Comparison of ENCODE assay signal across 11 cellular contexts in the genomic region with DNA sequence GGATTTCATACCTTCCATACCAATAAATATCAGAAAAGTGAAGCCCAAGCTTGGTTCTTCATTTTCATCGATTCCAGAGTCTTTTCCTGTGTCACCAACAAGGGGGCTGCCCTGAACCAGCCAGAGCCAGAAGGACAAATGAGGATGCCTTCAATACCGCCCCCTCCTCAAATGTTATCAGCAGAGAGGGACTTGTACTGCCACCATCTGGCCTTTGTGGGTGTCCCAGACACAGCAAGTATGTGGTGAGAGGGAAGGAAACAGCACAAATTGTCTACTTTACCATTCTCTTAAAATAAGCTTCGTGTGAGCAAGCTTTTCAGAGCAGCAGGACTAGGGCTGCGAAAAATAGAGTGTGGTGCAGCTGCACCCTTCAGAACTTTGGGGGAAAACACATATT.
DNase-seq lines count a peak whose midpoint lies in the region; ATAC-seq and TF ChIP-seq lines count a peak whose summit lies in the region.
"Had no signal": no experiment of that assay in that cellular context is flagged by ENCODE, and none has a peak within 500 bp of the region (broad histone marks: within the 10 kb centered on the region; RNA-seq: fewer than 3 reads in every experiment).

No MANE protein-coding gene starts in this region.

- peaks cover 10% of the 10 kb centered on the region for H3K9me3 Mint-ChIP-seq in WTC11
- H3K9me3 Mint-ChIP-seq in activated T-helper 17 cell treated with anti-CD3 and anti-CD28 coated beads, Interleukin-2, amount 50 U/mL, for 72 hours = no peaks in the 10 kb centered on the region

- peaks cover 54% of the 10 kb centered on the region for H3K4me1 Mint-ChIP-seq in WTC11
- no peaks in the 10 kb centered on the region for H3K4me1 Mint-ChIP-seq in activated T-helper 17 cell treated with anti-CD3 and anti-CD28 coated beads, Interleukin-2, amount 50 U/mL, for 72 hours

- H3K4me3 Mint-ChIP-seq in WTC11 = no peak overlapping the region
- H3K4me3 Mint-ChIP-seq in activated T-helper 17 cell treated with anti-CD3 and anti-CD28 coated beads, Interleukin-2, amount 50 U/mL, for 72 hours = no peak overlapping the region

- 55% methylated on average over 4 of the region's 4 CpGs for WGBS in right lobe of liver (ENCODE audit: insufficient coverage, low coverage, low lambda C conversion rate, missing lambda C conversion rate)

- H3K36me3 ChIP-seq in HEK293 (ENCODE audit: control insufficient read depth in 2 of 2, insufficient read depth in 1 of 2, low read length in 2 of 2) (peaks cover 0 to under 1% of the 10 kb centered on the region in 2 experiments; a peak in 1 of 3 replicates), right lobe of liver (no peaks in the 10 kb centered on the region)
- H3K36me3 ChIP-seq: breast epithelium had no signal

- DNase-seq in D341Med (ENCODE audit: low spot score) (peak; percentile 54), WTC11 (ENCODE audit: low spot score) (peak; percentile 54), right lobe of liver (no peak), NCI-H1105 (lab: John Stamatoyannopoulos, UW) (no peak), hypothalamus (lab: John Stamatoyannopoulos, UW) (no peak)
- DNase-seq: activated CD4-positive, alpha-beta T cell treated with anti-CD3 and anti-CD28 coated beads for 1 hour; NCI-H1436 treated with DMSO at 0.1 percent for 48 hours had no signal

- H3K27me3 Mint-ChIP-seq in WTC11 (ENCODE audit: low read depth) = no peaks in the 10 kb centered on the region
- H3K27me3 Mint-ChIP-seq in activated T-helper 17 cell treated with anti-CD3 and anti-CD28 coated beads, Interleukin-2, amount 50 U/mL, for 72 hours = peaks cover 8% of the 10 kb centered on the region

- H3K36me3 Mint-ChIP-seq in WTC11 = peaks cover 3% of the 10 kb centered on the region
- no peaks in the 10 kb centered on the region for H3K36me3 Mint-ChIP-seq in activated T-helper 17 cell treated with anti-CD3 and anti-CD28 coated beads, Interleukin-2, amount 50 U/mL, for 72 hours (ENCODE audit: low read depth)

- CTCF ChIA-PET in HEK293 (lab: Yijun Ruan, JAX) (interaction anchor here (0.6 to 2.5 kb wide), 23 partner anchors 9 to 476 kb away, joined by 3 to 14 read pairs (median 3); no protein-coding TSS in a partner anchor), WTC11 (lab: Charles Lee) (interaction anchor here (0.6 to 3.0 kb wide), 30 partner anchors 8 to 594 kb away, joined by 3 to 30 read pairs (median 4); partner anchors contain the start of gene PDSS2)

- POLR2A ChIA-PET in HEK293 (lab: Yijun Ruan, JAX) = interaction anchor here (1.0 kb wide), 1 partner anchor 196 kb away, joined by 4 read pairs; the partner anchor contains the start of gene PDSS2
- POLR2A ChIA-PET in WTC11 (lab: Charles Lee) = no interaction called here

- H3K27ac Mint-ChIP-seq in WTC11 = 0 out of 2 replicates have a peak overlapping the region, but pooled peaks have one; percentile 73
- H3K27ac Mint-ChIP-seq in activated T-helper 17 cell treated with anti-CD3 and anti-CD28 coated beads, Interleukin-2, amount 50 U/mL, for 72 hours = no peak overlapping the region

- H3K4me1 ChIP-seq in HEK293 (ENCODE audit: control insufficient read depth, insufficient read depth, low read length) (peaks cover 38% of the 10 kb centered on the region), right lobe of liver (no peaks in the 10 kb centered on the region)
- H3K4me1 ChIP-seq: breast epithelium had no signal

- intact Hi-C loops in right lobe of liver (cut with DNase I) = no loop called here

- TF ChIP-seq CTCF in HEK293 (tag by site-specific recombination; IDR thresholded peaks at IDR 0.05) = peak; percentile 37; the same call in 1 of the 2 replicates
- no peak; the same call in 1 of the 2 replicates for TF ChIP-seq CTCF in WTC11 (IDR thresholded peaks at IDR 0.05)
- peak; percentile 31 to 40 (median 34) for TF ChIP-seq CTCF in right lobe of liver (IDR thresholded peaks at IDR 0.05)

- no peak overlapping the region for H3K27ac ChIP-seq in HEK293 (ENCODE audit: extremely low read depth, low read depth, low read length)
- no peak overlapping the region for H3K27ac ChIP-seq in right lobe of liver
- H3K27ac ChIP-seq: breast epithelium had no signal

- H3K9me3 ChIP-seq in HEK293 (ENCODE audit: control insufficient read depth, insufficient read depth, low read depth, low read length) (no peaks in the 10 kb centered on the region), right lobe of liver (no peaks in the 10 kb centered on the region)
- H3K9me3 ChIP-seq: breast epithelium had no signal

- H3K4me3 ChIP-seq in HEK293 (ENCODE audit: low read depth, low read length) = no peak overlapping the region
- H3K4me3 ChIP-seq in right lobe of liver = no peak overlapping the region
- H3K4me3 ChIP-seq: breast epithelium had no signal

- H3K27me3 ChIP-seq in right lobe of liver = no peaks in the 10 kb centered on the region
- H3K27me3 ChIP-seq: breast epithelium had no signal

- peak; percentile 90 for ATAC-seq in WTC11
- ATAC-seq in right lobe of liver = peak; percentile 43 to 54 (median 48)
- ATAC-seq in activated T-helper 17 cell treated with anti-CD3 and anti-CD28 coated beads, Interleukin-2, amount 50 U/mL, for 72 hours (replicated peaks) = no peak
- no peak for ATAC-seq in GM18861 (IDR thresholded peaks at IDR 0.05; ENCODE audit: unreplicated experiment)

- TF ChIP-seq POLR2A in right lobe of liver (IDR thresholded peaks at IDR 0.05) = no peak

TF ChIP-seq in HEK293, 187 proteins besides CTCF, POLR2A, EP300 and RAD21 (continues in another document):
- 0 out of 2 replicates have a peak, but pooled peaks have one; percentile 12 for TF ChIP-seq WT1 (tag by site-specific recombination; IDR thresholded peaks at IDR 0.05)
- TF ChIP-seq FEZF1 (tag by site-specific recombination; IDR thresholded peaks at IDR 0.05) = no peak
- no peak for TF ChIP-seq ZNF174 (tag by site-specific recombination; IDR thresholded peaks at IDR 0.05)
- TF ChIP-seq ELK4 (IDR thresholded peaks at IDR 0.05; ENCODE audit: borderline replicate concordance, low read depth, low read length) = no peak
- TF ChIP-seq ZNF391 (tag by site-specific recombination; IDR thresholded peaks at IDR 0.05; ENCODE audit: borderline replicate concordance, low read depth) = no peak
- no peak for TF ChIP-seq ZNF473 (tag by site-specific recombination; IDR thresholded peaks at IDR 0.05)
- TF ChIP-seq, protein P1, sequence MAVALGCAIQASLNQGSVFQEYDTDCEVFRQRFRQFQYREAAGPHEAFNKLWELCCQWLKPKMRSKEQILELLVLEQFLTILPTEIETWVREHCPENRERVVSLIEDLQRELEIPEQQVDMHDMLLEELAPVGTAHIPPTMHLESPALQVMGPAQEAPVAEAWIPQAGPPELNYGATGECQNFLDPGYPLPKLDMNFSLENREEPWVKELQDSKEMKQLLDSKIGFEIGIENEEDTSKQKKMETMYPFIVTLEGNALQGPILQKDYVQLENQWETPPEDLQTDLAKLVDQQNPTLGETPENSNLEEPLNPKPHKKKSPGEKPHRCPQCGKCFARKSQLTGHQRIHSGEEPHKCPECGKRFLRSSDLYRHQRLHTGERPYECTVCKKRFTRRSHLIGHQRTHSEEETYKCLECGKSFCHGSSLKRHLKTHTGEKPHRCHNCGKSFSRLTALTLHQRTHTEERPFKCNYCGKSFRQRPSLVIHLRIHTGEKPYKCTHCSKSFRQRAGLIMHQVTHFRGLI (tag by site-specific recombination; IDR thresholded peaks at IDR 0.05) = no peak
- TF ChIP-seq ZNF10 (tag by site-specific recombination; IDR thresholded peaks at IDR 0.05) = no peak

TF ChIP-seq in WTC11, 78 proteins besides CTCF, POLR2A, EP300 and RAD21:
- TF ChIP-seq FOXP4 (CRISPR knock-in tag; IDR thresholded peaks at IDR 0.05) = no peak
- no peak for TF ChIP-seq SOX15 (CRISPR knock-in tag; IDR thresholded peaks at IDR 0.05)
- TF ChIP-seq MXD4 (CRISPR knock-in tag; IDR thresholded peaks at IDR 0.05; ENCODE audit: borderline replicate concordance) = no peak
- TF ChIP-seq ETV6 (CRISPR knock-in tag; IDR thresholded peaks at IDR 0.05) = peak; percentile 22; the same call in 1 of the 2 replicates
- TF ChIP-seq ZMAT4 (CRISPR knock-in tag; IDR thresholded peaks at IDR 0.05) = no peak

Comparison
In these comparisons a context has a peak if more than half of its experiments do, and no peak if none do; other contexts are left out.
1. DNase-seq: peak in D341Med (single experiment) and WTC11 (single experiment); none in right lobe of liver (0 of 3), NCI-H1105 (single experiment) and hypothalamus (0 of 51).
2. ATAC-seq: peak in WTC11 (single experiment) and right lobe of liver (4 of 4); none in activated T-helper 17 cell treated with anti-CD3 and anti-CD28 coated beads, Interleukin-2, amount 50 U/mL, for 72 hours (single experiment) and GM18861 (single experiment).